Comparison of ENCODE assay signal across 13 cellular contexts in the genomic region with DNA sequence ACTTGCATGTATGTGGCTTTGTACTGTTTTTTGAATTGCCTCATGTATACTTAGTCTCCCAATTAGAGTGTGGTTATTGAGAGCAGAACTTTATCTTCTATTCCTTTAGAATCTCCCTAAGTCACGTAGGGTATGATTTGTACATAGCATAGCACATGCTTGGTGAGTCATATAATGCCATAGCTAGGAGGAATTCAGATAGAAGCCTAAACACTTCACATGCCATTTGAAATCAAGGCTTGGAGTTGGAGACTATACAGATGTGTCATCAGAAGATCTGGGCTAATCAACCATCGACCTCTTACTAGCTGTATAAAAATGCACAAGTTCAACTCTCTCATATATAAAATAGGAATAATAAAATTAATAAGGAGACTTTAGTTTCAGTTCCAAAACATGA.
"Had no signal": no experiment of that assay in that cellular context is flagged by ENCODE, and none has a peak within 500 bp of the region (broad histone marks: within the 10 kb centered on the region; RNA-seq: fewer than 3 reads in every experiment).

No MANE protein-coding gene starts in this region.

- H3K27ac Mint-ChIP-seq: activated CD4-positive, alpha-beta memory T cell treated with anti-CD3 and anti-CD28 coated beads, Interleukin-2, amount 10 ng/mL, durations not matched to agents 7 days and 5 days; activated naive CD8-positive, alpha-beta T cell treated with anti-CD3 and anti-CD28 coated beads, Interleukin-2, amount 10 ng/mL, durations not matched to agents 7 days and 5 days; natural killer cell treated with Interleukin-12 subunit alpha and Interleukin-12 subunit beta and Interleukin-15 and Interleukin-18, amount 100 ng/mL, for 72 hours had no signal

- FAIRE-seq: islet of Langerhans had no signal

- H3K9me3 Mint-ChIP-seq: activated CD4-positive, alpha-beta memory T cell treated with anti-CD3 and anti-CD28 coated beads, Interleukin-2, amount 10 ng/mL, durations not matched to agents 7 days and 5 days had no signal

- H3K4me1 ChIP-seq: foreskin keratinocyte, heart left ventricle, prostate gland, right lobe of liver had no signal

- H3K9me3 ChIP-seq: prostate gland, right lobe of liver had no signal

- H3K4me3 Mint-ChIP-seq: activated CD4-positive, alpha-beta memory T cell treated with anti-CD3 and anti-CD28 coated beads, Interleukin-2, amount 10 ng/mL, durations not matched to agents 7 days and 5 days; activated naive CD8-positive, alpha-beta T cell treated with anti-CD3 and anti-CD28 coated beads, Interleukin-2, amount 10 ng/mL, durations not matched to agents 7 days and 5 days; natural killer cell treated with Interleukin-12 subunit alpha and Interleukin-12 subunit beta and Interleukin-15 and Interleukin-18, amount 100 ng/mL, for 72 hours had no signal

- DNase-seq: activated CD4-positive, alpha-beta memory T cell treated with anti-CD3 and anti-CD28 coated beads, Interleukin-2, amount 10 ng/mL, durations not matched to agents 7 days and 5 days; activated naive CD8-positive, alpha-beta T cell treated with anti-CD3 and anti-CD28 coated beads, Interleukin-2, amount 10 ng/mL, durations not matched to agents 7 days and 5 days; activated T-cell treated with anti-CD3 and anti-CD28 coated beads, Interleukin-2, amount 50 U/mL, for 48 hours; dermis blood vessel endothelial cell; heart left ventricle; right lobe of liver; stimulated activated CD4-positive, alpha-beta T cell treated with anti-CD3 and anti-CD28 coated beads, Interleukin-2, amount 100 ng/mL, for 48 hours; stimulated activated naive CD4-positive, alpha-beta T cell treated with Interleukin-2 at 50 U/mL for 16 hours; SW 1271 had no signal

- H3K36me3 Mint-ChIP-seq: activated naive CD8-positive, alpha-beta T cell treated with anti-CD3 and anti-CD28 coated beads, Interleukin-2, amount 10 ng/mL, durations not matched to agents 7 days and 5 days; natural killer cell treated with Interleukin-12 subunit alpha and Interleukin-12 subunit beta and Interleukin-15 and Interleukin-18, amount 100 ng/mL, for 72 hours had no signal

- ATAC-seq: foreskin keratinocyte; heart left ventricle; natural killer cell treated with Interleukin-12 subunit alpha and Interleukin-12 subunit beta and Interleukin-15 and Interleukin-18, amount 100 ng/mL, for 72 hours; right lobe of liver had no signal

- H3K4me3 ChIP-seq: heart left ventricle, prostate gland, right lobe of liver had no signal

- H3K27me3 Mint-ChIP-seq: activated CD4-positive, alpha-beta memory T cell treated with anti-CD3 and anti-CD28 coated beads, Interleukin-2, amount 10 ng/mL, durations not matched to agents 7 days and 5 days; activated naive CD8-positive, alpha-beta T cell treated with anti-CD3 and anti-CD28 coated beads, Interleukin-2, amount 10 ng/mL, durations not matched to agents 7 days and 5 days; natural killer cell treated with Interleukin-12 subunit alpha and Interleukin-12 subunit beta and Interleukin-15 and Interleukin-18, amount 100 ng/mL, for 72 hours had no signal

- H3K27ac ChIP-seq: foreskin keratinocyte, heart left ventricle, prostate gland, right lobe of liver had no signal

- H3K36me3 ChIP-seq: heart left ventricle, prostate gland, right lobe of liver had no signal

- H3K27me3 ChIP-seq: foreskin keratinocyte, heart left ventricle, right lobe of liver had no signal

- H3K4me1 Mint-ChIP-seq: activated CD4-positive, alpha-beta memory T cell treated with anti-CD3 and anti-CD28 coated beads, Interleukin-2, amount 10 ng/mL, durations not matched to agents 7 days and 5 days; activated naive CD8-positive, alpha-beta T cell treated with anti-CD3 and anti-CD28 coated beads, Interleukin-2, amount 10 ng/mL, durations not matched to agents 7 days and 5 days had no signal
